Comparison of ENCODE assay signal across 11 cellular contexts in the genomic region with DNA sequence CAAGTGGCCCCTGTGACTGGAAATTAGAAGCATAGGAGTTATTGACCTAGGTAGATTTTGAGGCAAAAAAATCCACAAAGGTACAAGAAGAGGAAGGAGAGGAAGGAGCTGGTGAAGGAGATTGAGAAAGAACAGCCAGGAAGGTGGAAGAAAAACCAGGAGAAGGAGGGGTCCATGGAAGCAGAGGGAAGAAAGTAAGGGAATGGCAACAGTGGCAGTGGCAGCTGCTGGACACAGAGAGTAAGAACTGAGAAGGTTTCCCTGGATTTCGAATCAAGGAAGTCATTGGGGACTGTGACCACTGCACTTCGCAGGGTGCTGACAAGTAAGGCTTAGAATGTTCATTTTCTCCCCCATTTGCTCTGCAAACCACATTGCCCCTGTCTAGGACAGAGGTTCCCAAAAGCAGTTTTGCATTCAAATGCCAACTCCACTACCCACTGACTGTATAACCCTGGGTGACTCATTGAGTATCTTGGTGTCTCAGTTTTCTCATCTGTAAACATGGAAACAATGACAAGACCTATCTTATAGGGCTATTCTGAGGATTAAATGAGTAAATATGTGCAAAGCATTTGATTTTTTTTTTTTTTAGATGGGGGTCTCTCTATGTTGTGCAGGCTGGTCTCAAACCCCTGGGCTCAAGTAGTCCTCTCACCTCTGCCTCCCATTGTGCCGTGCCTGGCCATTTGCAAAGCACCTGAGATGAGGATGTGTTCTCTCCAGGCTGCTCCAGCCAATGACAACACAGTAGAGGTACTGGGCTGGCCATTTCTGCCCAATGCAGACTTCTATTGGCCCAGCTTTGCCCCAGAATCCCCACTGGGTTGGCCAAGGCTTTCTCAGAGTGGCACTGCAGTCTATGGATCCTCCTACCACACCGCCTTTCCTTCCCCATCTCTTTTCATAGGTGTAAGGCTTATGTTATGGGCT. TPM values are rescaled to one million over a fixed set of nuclear protein-coding genes. Genes with fewer than 3 reads are reported as not detected.
DNase-seq lines count a peak whose midpoint lies in the region; ATAC-seq and TF ChIP-seq lines count a peak whose summit lies in the region.
"Had no signal": no experiment of that assay in that cellular context is flagged by ENCODE, and none has a peak within 500 bp of the region (broad histone marks: within the 10 kb centered on the region; RNA-seq: fewer than 3 reads in every experiment).

No MANE protein-coding gene starts in this region.

- H3K36me3 ChIP-seq in RWPE2 (ENCODE audit: low read depth), result no peaks in the 10 kb centered on the region

- peak; percentile 46 for DNase-seq in activated CD8-positive, alpha-beta T cell treated with anti-CD3 and anti-CD28 coated beads for 36 hours
- no peak for DNase-seq in activated CD8-positive, alpha-beta T cell treated with anti-CD3 and anti-CD28 coated beads, Interleukin-2, amount 10 ng/mL, durations not matched to agents 7 days and 5 days
- no peak for DNase-seq in RWPE2 (ENCODE audit: low spot score)
- DNase-seq in epithelial cell of esophagus (ENCODE audit: low read depth), result peak; percentile 61
- DNase-seq in stimulated activated naive CD8-positive, alpha-beta T cell treated with anti-CD3 and anti-CD28 coated beads, Interleukin-15, Interleukin-2, amounts not matched to agents 100 U/mL and 50 U/mL, for 24 hours, result no peak
- DNase-seq in SIG-M5 treated with dmso at 0.1 percent for 504 hours (lab: John Stamatoyannopoulos, UW; ENCODE audit: unreplicated experiment), result no peak
- DNase-seq in Right ventricle myocardium superior, result no peak

- H3K9me3 Mint-ChIP-seq in activated CD8-positive, alpha-beta T cell treated with anti-CD3 and anti-CD28 coated beads for 36 hours, result no peaks in the 10 kb centered on the region
- H3K9me3 Mint-ChIP-seq in activated CD8-positive, alpha-beta T cell treated with anti-CD3 and anti-CD28 coated beads, Interleukin-2, amount 10 ng/mL, durations not matched to agents 7 days and 5 days (ENCODE audit: insufficient read depth), result no peaks in the 10 kb centered on the region

- H3K4me3 Mint-ChIP-seq in activated CD8-positive, alpha-beta T cell treated with anti-CD3 and anti-CD28 coated beads for 36 hours, result no peak overlapping the region
- no peak overlapping the region for H3K4me3 Mint-ChIP-seq in activated CD8-positive, alpha-beta T cell treated with anti-CD3 and anti-CD28 coated beads, Interleukin-2, amount 10 ng/mL, durations not matched to agents 7 days and 5 days
- H3K4me3 Mint-ChIP-seq: B cell had no signal

- no peak overlapping the region for H3K4me3 ChIP-seq in RWPE2 (ENCODE audit: severe bottlenecking)
- H3K4me3 ChIP-seq in epithelial cell of esophagus (ENCODE audit: low read length), result no peak overlapping the region

- no peaks in the 10 kb centered on the region for H3K36me3 Mint-ChIP-seq in activated CD8-positive, alpha-beta T cell treated with anti-CD3 and anti-CD28 coated beads for 36 hours (ENCODE audit: low read depth)
- H3K36me3 Mint-ChIP-seq in activated CD8-positive, alpha-beta T cell treated with anti-CD3 and anti-CD28 coated beads, Interleukin-2, amount 10 ng/mL, durations not matched to agents 7 days and 5 days (ENCODE audit: low read depth), result no peaks in the 10 kb centered on the region

- intact Hi-C loops in activated CD8-positive, alpha-beta T cell treated with anti-CD3 and anti-CD28 coated beads for 36 hours (cut with micrococcal nuclease), result loop anchor here (10.0 kb wide), 2 partner anchors 132 to 632 kb away; a partner anchor contains a TSS
- intact Hi-C loops in Right ventricle myocardium superior (cut with DNase I), result no loop called here

- H3K4me1 Mint-ChIP-seq in activated CD8-positive, alpha-beta T cell treated with anti-CD3 and anti-CD28 coated beads for 36 hours (ENCODE audit: low read depth), result peaks cover 36% of the 10 kb centered on the region
- H3K4me1 Mint-ChIP-seq in activated CD8-positive, alpha-beta T cell treated with anti-CD3 and anti-CD28 coated beads, Interleukin-2, amount 10 ng/mL, durations not matched to agents 7 days and 5 days (ENCODE audit: low read depth), result peaks cover 20% of the 10 kb centered on the region

- TF ChIP-seq CTCF in activated CD8-positive, alpha-beta T cell treated with anti-CD3 and anti-CD28 coated beads for 36 hours (IDR thresholded peaks at IDR 0.05), result no peak
- TF ChIP-seq CTCF in RWPE2 (IDR thresholded peaks at IDR 0.05; ENCODE audit: poor library complexity, severe bottlenecking) (no peak), epithelial cell of esophagus (IDR thresholded peaks at IDR 0.05; ENCODE audit: insufficient read depth, low read depth, low read length, missing control alignments) (no peak)

- no peaks in the 10 kb centered on the region for H3K27me3 ChIP-seq in RWPE2 (ENCODE audit: insufficient read depth, poor library complexity, severe bottlenecking)

- peak overlapping the region; percentile 43 for H3K27ac Mint-ChIP-seq in activated CD8-positive, alpha-beta T cell treated with anti-CD3 and anti-CD28 coated beads for 36 hours
- no peak overlapping the region for H3K27ac Mint-ChIP-seq in activated CD8-positive, alpha-beta T cell treated with anti-CD3 and anti-CD28 coated beads, Interleukin-2, amount 10 ng/mL, durations not matched to agents 7 days and 5 days
- H3K27ac Mint-ChIP-seq: B cell had no signal

- CTCF ChIA-PET in activated CD8-positive, alpha-beta T cell treated with anti-CD3 and anti-CD28 coated beads for 36 hours (lab: Charles Lee), result interaction anchor here (1.2 kb wide), 2 partner anchors 23 to 46 kb away, joined by 3 to 8 read pairs; no protein-coding TSS in a partner anchor
- CTCF ChIA-PET in activated CD8-positive, alpha-beta T cell treated with anti-CD3 and anti-CD28 coated beads, Interleukin-2, amount 10 ng/mL, durations not matched to agents 7 days and 5 days (lab: Charles Lee), result interaction anchor here (5.4 kb wide), 1 partner anchor 47 kb away, joined by 99 read pairs; no protein-coding TSS in a partner anchor

- H3K9me3 ChIP-seq in RWPE2 (ENCODE audit: severe bottlenecking), result no peaks in the 10 kb centered on the region

- peak; percentile 71 for ATAC-seq in activated CD8-positive, alpha-beta T cell treated with anti-CD3 and anti-CD28 coated beads for 36 hours
- no peak for ATAC-seq in activated CD8-positive, alpha-beta T cell treated with anti-CD3 and anti-CD28 coated beads, Interleukin-2, amount 10 ng/mL, durations not matched to agents 7 days and 5 days
- ATAC-seq in RWPE2 (ENCODE audit: low read depth) (no peak), Right ventricle myocardium superior (ENCODE audit: poor library complexity) (no peak), HG02623 (IDR thresholded peaks at IDR 0.05; ENCODE audit: unreplicated experiment) (no peak)
- ATAC-seq in stimulated activated naive CD8-positive, alpha-beta T cell treated with anti-CD3 and anti-CD28 coated beads, Interleukin-15, Interleukin-2, amounts not matched to agents 100 U/mL and 50 U/mL, for 24 hours, result peak; percentile 79
- ATAC-seq: left lobe of liver had no signal

- no peaks in the 10 kb centered on the region for H3K27me3 Mint-ChIP-seq in activated CD8-positive, alpha-beta T cell treated with anti-CD3 and anti-CD28 coated beads for 36 hours
- peaks cover 3% of the 10 kb centered on the region for H3K27me3 Mint-ChIP-seq in activated CD8-positive, alpha-beta T cell treated with anti-CD3 and anti-CD28 coated beads, Interleukin-2, amount 10 ng/mL, durations not matched to agents 7 days and 5 days (ENCODE audit: low read depth)

- peaks cover 48% of the 10 kb centered on the region for H3K4me1 ChIP-seq in RWPE2 (ENCODE audit: insufficient read depth, poor library complexity, severe bottlenecking)

- POLR2A ChIA-PET in activated CD8-positive, alpha-beta T cell treated with anti-CD3 and anti-CD28 coated beads for 36 hours (lab: Charles Lee), result interaction anchor here (0.7 to 1.0 kb wide), 2 partner anchors 130 to 133 kb away, joined by 3 read pairs; no protein-coding TSS in a partner anchor
- POLR2A ChIA-PET in activated CD8-positive, alpha-beta T cell treated with anti-CD3 and anti-CD28 coated beads, Interleukin-2, amount 10 ng/mL, durations not matched to agents 7 days and 5 days (lab: Charles Lee), result interaction anchor here (0.7 kb wide), 1 partner anchor 10 kb away, joined by 3 read pairs; no protein-coding TSS in a partner anchor

- H3K27ac ChIP-seq in RWPE2 (ENCODE audit: poor library complexity, severe bottlenecking), result peak overlapping the region; percentile 96

RNA-seq across cellular contexts. Expression of a gene that starts 9.3 kb away (rescaled TPM):
- 10 to 100 TPM; 31.5 to 33.6 TPM for total RNA-seq in activated CD8-positive, alpha-beta T cell treated with anti-CD3 and anti-CD28 coated beads for 36 hours
- 100 to 1,000 TPM; 176 to 178 TPM for total RNA-seq in activated CD8-positive, alpha-beta T cell treated with anti-CD3 and anti-CD28 coated beads, Interleukin-2, amount 10 ng/mL, durations not matched to agents 7 days and 5 days
- 72.6 TPM for total RNA-seq in Right ventricle myocardium superior

RNA-seq across cellular contexts. Expression of a gene that starts 37.5 kb away (rescaled TPM):
- total RNA-seq in activated CD8-positive, alpha-beta T cell treated with anti-CD3 and anti-CD28 coated beads for 36 hours, result not detected
- under 1 TPM in 1 of 2 experiments, not detected in 1; 0.08 TPM for total RNA-seq in activated CD8-positive, alpha-beta T cell treated with anti-CD3 and anti-CD28 coated beads, Interleukin-2, amount 10 ng/mL, durations not matched to agents 7 days and 5 days
- total RNA-seq in Right ventricle myocardium superior, result not detected
- total RNA-seq: pulmonary artery endothelial cell had no signal

Comparison
In these comparisons a context has a peak if more than half of its experiments do, and no peak if none do; other contexts are left out.
1. ATAC-seq: peak in activated CD8-positive, alpha-beta T cell treated with anti-CD3 and anti-CD28 coated beads for 36 hours (single experiment) and stimulated activated naive CD8-positive, alpha-beta T cell treated with anti-CD3 and anti-CD28 coated beads, Interleukin-15, Interleukin-2, amounts not matched to agents 100 U/mL and 50 U/mL, for 24 hours (single experiment); none in activated CD8-positive, alpha-beta T cell treated with anti-CD3 and anti-CD28 coated beads, Interleukin-2, amount 10 ng/mL, durations not matched to agents 7 days and 5 days (single experiment), RWPE2 (single experiment), Right ventricle myocardium superior (single experiment) and HG02623 (single experiment).
2. DNase-seq: peak in activated CD8-positive, alpha-beta T cell treated with anti-CD3 and anti-CD28 coated beads for 36 hours (single experiment) and epithelial cell of esophagus (single experiment); none in activated CD8-positive, alpha-beta T cell treated with anti-CD3 and anti-CD28 coated beads, Interleukin-2, amount 10 ng/mL, durations not matched to agents 7 days and 5 days (single experiment), RWPE2 (single experiment), stimulated activated naive CD8-positive, alpha-beta T cell treated with anti-CD3 and anti-CD28 coated beads, Interleukin-15, Interleukin-2, amounts not matched to agents 100 U/mL and 50 U/mL, for 24 hours (single experiment), SIG-M5 treated with dmso at 0.1 percent for 504 hours (single experiment) and Right ventricle myocardium superior (single experiment).